Comparison of ENCODE assay signal across 1 cellular context in the genomic region with DNA sequence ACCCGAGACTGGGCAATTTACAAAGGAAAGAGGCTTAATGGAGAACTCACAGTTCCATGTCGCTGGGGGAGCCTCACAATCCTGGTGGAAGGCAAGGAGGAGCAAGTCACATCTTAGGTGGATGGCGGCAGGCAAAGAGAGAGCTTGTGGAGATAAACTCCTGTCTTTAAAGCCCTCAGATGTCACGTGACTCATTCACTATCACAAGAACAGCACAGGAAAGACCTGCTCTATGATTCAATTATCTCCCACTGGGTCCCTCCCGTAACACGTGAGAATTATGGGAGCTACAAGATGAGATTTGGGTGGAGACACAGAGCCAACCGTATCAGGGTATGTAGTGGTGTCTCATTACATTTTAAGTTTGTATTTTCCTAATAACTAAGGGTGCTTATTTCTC. TPM values are rescaled to one million over a fixed set of nuclear protein-coding genes. Genes with fewer than 3 reads are reported as not detected.
"Had no signal": no experiment of that assay in that cellular context is flagged by ENCODE, and none has a peak within 500 bp of the region (broad histone marks: within the 10 kb centered on the region; RNA-seq: fewer than 3 reads in every experiment).

No MANE protein-coding gene starts in this region.

RNA-seq across cellular contexts. Expression of gene GLIS1, which starts 21.5 kb away (rescaled TPM):
- total RNA-seq: temporal lobe had no signal
